In genomic region chr19:40339018-40339728, GRCh38 we compare ENCODE assay signal across 21 cellular contexts. TPM values are rescaled to one million over a fixed set of nuclear protein-coding genes. Genes with fewer than 3 reads are reported as not detected.
"Had no signal": no experiment of that assay in that cellular context is flagged by ENCODE, and none has a peak within 500 bp of the region (broad histone marks: within the 10 kb centered on the region; RNA-seq: fewer than 3 reads in every experiment).

No MANE protein-coding gene starts in this region.

- H3K4me3 Mint-ChIP-seq: activated naive CD4-positive, alpha-beta T cell treated with anti-CD3 and anti-CD28 coated beads, Interleukin-2, amount 50 U/mL, for 24 hours; naive thymus-derived CD4-positive, alpha-beta T cell; neural crest cell; T-cell; WTC11 had no signal

- H3K4me1 ChIP-seq: foreskin keratinocyte, upper lobe of right lung had no signal

- DNase-seq: activated CD4-positive, alpha-beta T cell treated with anti-CD3 and anti-CD28 coated beads, Interleukin-2, amount 50 U/mL, for 48 hours; activated gamma-delta T cell; aorta; brain microvascular endothelial cell; central memory CD4-positive, alpha-beta T cell; effector memory CD4-positive, alpha-beta T cell; foreskin keratinocyte; hippocampal formation; kidney glomerular epithelial cell; naive thymus-derived CD4-positive, alpha-beta T cell; retina; stimulated activated CD4-positive, alpha-beta T cell treated with anti-CD3 and anti-CD28 coated beads, Interleukin-4, amount 100 ng/mL, for 1 hour; stimulated activated naive CD4-positive, alpha-beta T cell treated with Interleukin-2 at 50 U/mL for 16 hours; T-cell; upper lobe of right lung had no signal

- H3K9me3 Mint-ChIP-seq: activated naive CD4-positive, alpha-beta T cell treated with anti-CD3 and anti-CD28 coated beads, Interleukin-2, amount 50 U/mL, for 24 hours; naive thymus-derived CD4-positive, alpha-beta T cell; neural crest cell; T-cell; WTC11 had no signal

- ATAC-seq: foreskin keratinocyte; left lung; naive thymus-derived CD4-positive, alpha-beta T cell; T-cell; upper lobe of right lung; WTC11 had no signal

- H3K4me1 Mint-ChIP-seq: neural crest cell, WTC11 had no signal

- H3K4me3 ChIP-seq: left lung, upper lobe of right lung had no signal

- H3K27ac ChIP-seq: brain microvascular endothelial cell, foreskin keratinocyte, left lung, upper lobe of right lung had no signal

- H3K27me3 ChIP-seq: brain microvascular endothelial cell, foreskin keratinocyte, left lung, upper lobe of right lung had no signal

- H3K27me3 Mint-ChIP-seq: activated naive CD4-positive, alpha-beta T cell treated with anti-CD3 and anti-CD28 coated beads, Interleukin-2, amount 50 U/mL, for 24 hours; naive thymus-derived CD4-positive, alpha-beta T cell; T-cell had no signal

- H3K9me3 ChIP-seq: left lung, upper lobe of right lung had no signal

- H3K27ac Mint-ChIP-seq: activated naive CD4-positive, alpha-beta T cell treated with anti-CD3 and anti-CD28 coated beads, Interleukin-2, amount 50 U/mL, for 24 hours; T-cell; WTC11 had no signal

- FAIRE-seq: colon had no signal

RNA-seq across cellular contexts. Expression of gene HIPK4, which starts 50.8 kb away (rescaled TPM):
- total RNA-seq: lung microvascular endothelial cell had no signal
- polyA plus RNA-seq: naive thymus-derived CD4-positive, alpha-beta T cell had no signal
